Comparison of ENCODE assay signal across 11 cellular contexts in the genomic region with DNA sequence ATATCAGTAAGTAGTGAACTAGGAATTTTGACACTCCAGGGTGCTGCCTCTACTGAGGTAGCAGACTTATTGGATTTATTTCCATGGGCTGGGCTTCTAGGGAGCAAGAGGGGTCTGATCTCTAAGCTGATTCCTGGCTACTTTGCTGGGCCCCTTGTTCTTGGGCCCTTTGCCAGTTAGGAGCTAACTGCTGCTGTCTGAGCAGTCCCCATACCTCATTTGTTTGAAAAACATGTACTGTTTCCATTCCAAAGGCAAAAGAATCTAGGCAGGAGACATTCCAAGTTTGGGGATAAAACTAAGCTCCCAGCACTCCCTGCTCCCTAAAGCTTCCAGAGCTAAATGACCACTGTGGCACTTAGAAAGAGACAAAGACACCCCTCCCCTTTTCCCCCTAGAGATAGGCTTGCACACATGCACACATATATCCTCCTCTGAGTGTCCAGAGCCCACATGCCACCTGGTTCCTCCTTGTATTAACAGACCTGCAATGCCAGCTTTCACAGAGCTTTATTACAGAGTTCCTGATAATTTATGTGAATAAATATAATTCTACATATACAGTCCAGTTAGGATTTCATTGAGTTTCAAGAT. TPM values are rescaled to one million over a fixed set of nuclear protein-coding genes. Genes with fewer than 3 reads are reported as not detected.
DNase-seq lines count a peak whose midpoint lies in the region; ATAC-seq and TF ChIP-seq lines count a peak whose summit lies in the region.
"Had no signal": no experiment of that assay in that cellular context is flagged by ENCODE, and none has a peak within 500 bp of the region (broad histone marks: within the 10 kb centered on the region; RNA-seq: fewer than 3 reads in every experiment).

No MANE protein-coding gene starts in this region.

- H3K27ac Mint-ChIP-seq in activated T-cell treated with anti-CD3 and anti-CD28 coated beads, Interleukin-2, amount 50 U/mL, for 72 hours: peak overlapping the region; percentile 91
- H3K27ac Mint-ChIP-seq in type B pancreatic cell: peak overlapping the region; percentile 24

- peaks cover 0 to 25% of the 10 kb centered on the region in 2 donors for H3K4me1 ChIP-seq in left lung
- H3K4me1 ChIP-seq: colonic mucosa had no signal

- no peak for TF ChIP-seq CTCF in WERI-Rb-1 (IDR thresholded peaks at IDR 0.05; ENCODE audit: low read depth, low read length)
- TF ChIP-seq CTCF in left lung (IDR thresholded peaks at IDR 0.05): no peak
- TF ChIP-seq CTCF in type B pancreatic cell (conservative IDR thresholded peaks at IDR 0.05): no peak

- H3K9me3 Mint-ChIP-seq in activated T-cell treated with anti-CD3 and anti-CD28 coated beads, Interleukin-2, amount 50 U/mL, for 72 hours: no peaks in the 10 kb centered on the region
- no peaks in the 10 kb centered on the region for H3K9me3 Mint-ChIP-seq in activated T-cell treated with anti-CD3 and anti-CD28 coated beads, Interleukin-2, amount 50 U/mL, for 4 hours
- no peaks in the 10 kb centered on the region for H3K9me3 Mint-ChIP-seq in type B pancreatic cell
- H3K9me3 Mint-ChIP-seq: activated naive CD4-positive, alpha-beta T cell treated with anti-CD3 and anti-CD28 coated beads, Interleukin-2, amount 10 ng/mL, durations not matched to agents 7 days and 5 days; neural crest cell had no signal

- H3K36me3 Mint-ChIP-seq in activated T-cell treated with anti-CD3 and anti-CD28 coated beads, Interleukin-2, amount 50 U/mL, for 72 hours (ENCODE audit: insufficient read depth in 2 of 2): peaks cover 11 to 14% of the 10 kb centered on the region in 2 donors
- peaks cover 16% of the 10 kb centered on the region for H3K36me3 Mint-ChIP-seq in activated T-cell treated with anti-CD3 and anti-CD28 coated beads, Interleukin-2, amount 50 U/mL, for 4 hours (ENCODE audit: insufficient read depth)
- peaks cover 3% of the 10 kb centered on the region for H3K36me3 Mint-ChIP-seq in type B pancreatic cell

- no peaks in the 10 kb centered on the region for H3K9me3 ChIP-seq in WERI-Rb-1 (ENCODE audit: severe bottlenecking)
- no peaks in the 10 kb centered on the region for H3K9me3 ChIP-seq in left lung
- H3K9me3 ChIP-seq: colonic mucosa had no signal

- peaks cover 34% of the 10 kb centered on the region for H3K4me1 Mint-ChIP-seq in activated T-cell treated with anti-CD3 and anti-CD28 coated beads, Interleukin-2, amount 50 U/mL, for 72 hours (ENCODE audit: low read depth)
- peaks cover 51% of the 10 kb centered on the region for H3K4me1 Mint-ChIP-seq in activated T-cell treated with anti-CD3 and anti-CD28 coated beads, Interleukin-2, amount 50 U/mL, for 4 hours (ENCODE audit: low read depth)
- peaks cover 13% of the 10 kb centered on the region for H3K4me1 Mint-ChIP-seq in type B pancreatic cell (ENCODE audit: unreplicated experiment)
- H3K4me1 Mint-ChIP-seq: neural crest cell had no signal

- no peak overlapping the region for H3K4me3 ChIP-seq in WERI-Rb-1 (ENCODE audit: low read depth, low read length)
- no peak overlapping the region for H3K4me3 ChIP-seq in left lung
- H3K4me3 ChIP-seq: colonic mucosa had no signal

- H3K4me3 Mint-ChIP-seq in activated T-cell treated with anti-CD3 and anti-CD28 coated beads, Interleukin-2, amount 50 U/mL, for 72 hours: no peak overlapping the region
- no peak overlapping the region for H3K4me3 Mint-ChIP-seq in activated T-cell treated with anti-CD3 and anti-CD28 coated beads, Interleukin-2, amount 50 U/mL, for 4 hours
- no peak overlapping the region for H3K4me3 Mint-ChIP-seq in type B pancreatic cell
- H3K4me3 Mint-ChIP-seq: activated naive CD4-positive, alpha-beta T cell treated with anti-CD3 and anti-CD28 coated beads, Interleukin-2, amount 10 ng/mL, durations not matched to agents 7 days and 5 days; neural crest cell had no signal

- DNase-seq in activated T-cell treated with anti-CD3 and anti-CD28 coated beads, Interleukin-2, amount 50 U/mL, for 72 hours: no peak
- no peak for DNase-seq in activated T-cell treated with anti-CD3 and anti-CD28 coated beads, Interleukin-2, amount 50 U/mL, for 4 hours
- DNase-seq in WERI-Rb-1: peak; percentile 19
- no peak for DNase-seq in left lung
- DNase-seq in type B pancreatic cell (ENCODE audit: extremely low spot score, unreplicated experiment): no peak
- DNase-seq in DMS79 (lab: John Stamatoyannopoulos, UW): no peak
- no peak for DNase-seq in NCI-H510A treated with DMSO at 0.1 percent for 48 hours (lab: John Stamatoyannopoulos, UW)
- DNase-seq in 8988T: no peak

- ATAC-seq in activated T-cell treated with anti-CD3 and anti-CD28 coated beads, Interleukin-2, amount 50 U/mL, for 72 hours (replicated peaks in 1 of 2): no peak
- ATAC-seq in activated T-cell treated with anti-CD3 and anti-CD28 coated beads, Interleukin-2, amount 50 U/mL, for 4 hours: no peak
- ATAC-seq in left lung: peak; percentile 21

- H3K36me3 ChIP-seq in WERI-Rb-1 (no peaks in the 10 kb centered on the region), left lung (peaks cover 0 to 30% of the 10 kb centered on the region in 2 donors)
- H3K36me3 ChIP-seq: colonic mucosa had no signal

- H3K27me3 ChIP-seq in WERI-Rb-1 (ENCODE audit: insufficient read depth, low read depth, severe bottlenecking): no peaks in the 10 kb centered on the region
- no peaks in the 10 kb centered on the region for H3K27me3 ChIP-seq in left lung
- H3K27me3 ChIP-seq: colonic mucosa had no signal

- no peaks in the 10 kb centered on the region for H3K27me3 Mint-ChIP-seq in activated T-cell treated with anti-CD3 and anti-CD28 coated beads, Interleukin-2, amount 50 U/mL, for 72 hours (ENCODE audit: low read depth)
- no peaks in the 10 kb centered on the region for H3K27me3 Mint-ChIP-seq in activated T-cell treated with anti-CD3 and anti-CD28 coated beads, Interleukin-2, amount 50 U/mL, for 4 hours (ENCODE audit: low read depth)
- H3K27me3 Mint-ChIP-seq in type B pancreatic cell: no peaks in the 10 kb centered on the region
- H3K27me3 Mint-ChIP-seq: activated naive CD4-positive, alpha-beta T cell treated with anti-CD3 and anti-CD28 coated beads, Interleukin-2, amount 10 ng/mL, durations not matched to agents 7 days and 5 days had no signal

- H3K27ac ChIP-seq in WERI-Rb-1: no peak overlapping the region
- H3K27ac ChIP-seq in left lung: peak overlapping the region in 1 of 2 donors; percentile 30
- H3K27ac ChIP-seq: colonic mucosa had no signal

- intact Hi-C loops in left lung (cut with DNase I): loop anchor here in 1 of 2 donors (5.0 kb wide), 1 partner anchor 225 kb away; no protein-coding TSS in a partner anchor

RNA-seq across cellular contexts. Expression of gene RRM1, which starts 22.7 kb away (rescaled TPM):
- 100 to 1,000 TPM; 166 to 189 TPM for total RNA-seq in activated T-cell treated with anti-CD3 and anti-CD28 coated beads, Interleukin-2, amount 50 U/mL, for 72 hours
- 100 to 1,000 TPM; 107 to 147 (median 118) TPM for total RNA-seq in activated T-cell treated with anti-CD3 and anti-CD28 coated beads, Interleukin-2, amount 50 U/mL, for 4 hours
- total RNA-seq in left lung (10 to 100 TPM; 46.0 to 51.8 TPM), type B pancreatic cell (ENCODE audit: low replicate concordance) (49.9 and 101 TPM in 2 replicates)
